In the genomic region with DNA sequence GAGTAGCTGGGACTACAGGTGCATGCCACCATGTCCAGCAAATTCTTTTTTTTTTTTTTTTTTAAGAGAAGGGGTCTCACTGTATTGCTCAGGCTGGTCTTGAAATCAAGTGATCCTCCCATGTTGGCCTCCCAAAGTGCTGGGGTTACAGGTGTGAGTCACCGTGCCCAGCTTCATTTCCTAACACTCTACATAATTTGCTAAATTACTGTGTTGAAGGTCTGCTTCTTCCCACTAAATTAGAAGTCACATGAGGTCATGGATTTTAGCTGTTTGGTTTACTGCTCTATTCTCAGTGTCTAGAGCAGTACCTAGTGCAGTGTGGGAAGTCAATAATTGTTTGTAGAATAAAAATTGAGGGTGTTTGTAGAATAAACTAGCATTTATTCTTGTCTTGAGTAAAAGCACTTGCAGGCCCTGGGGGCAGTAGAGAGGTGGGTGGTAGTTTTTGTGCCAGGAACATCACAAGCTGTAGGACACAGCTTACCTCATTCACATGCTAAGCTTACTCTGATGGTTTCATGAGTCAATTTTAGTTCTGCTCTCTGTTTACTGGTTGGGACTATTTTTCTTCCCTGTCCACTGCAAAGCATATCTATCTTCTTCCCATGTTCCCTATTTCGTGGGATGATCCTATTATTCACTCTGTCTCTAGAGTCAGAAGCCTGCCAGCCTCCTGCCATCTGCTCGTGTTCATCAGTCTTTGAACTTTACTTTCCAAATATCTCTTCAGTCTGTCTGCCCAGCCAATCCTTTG, we compare ENCODE assay signal across 21 cellular contexts. TPM values are rescaled to one million over a fixed set of nuclear protein-coding genes. Genes with fewer than 3 reads are reported as not detected.
DNase-seq lines count a peak whose midpoint lies in the region; ATAC-seq and TF ChIP-seq lines count a peak whose summit lies in the region.
"Had no signal": no experiment of that assay in that cellular context is flagged by ENCODE, and none has a peak within 500 bp of the region (broad histone marks: within the 10 kb centered on the region; RNA-seq: fewer than 3 reads in every experiment).

No MANE protein-coding gene starts in this region.

- POLR2A ChIA-PET in A673 (lab: Charles Lee; ENCODE audit: low non-redundant PET) = no interaction called here

- H3K9me3 Mint-ChIP-seq in activated naive CD4-positive, alpha-beta T cell treated with anti-CD3 and anti-CD28 coated beads, Interleukin-2, amount 50 U/mL, for 72 hours = peaks cover 0 to 18% of the 10 kb centered on the region in 2 donors
- no peaks in the 10 kb centered on the region for H3K9me3 Mint-ChIP-seq in activated naive CD4-positive, alpha-beta T cell treated with anti-CD3 and anti-CD28 coated beads, Interleukin-2, amount 10 ng/mL, durations not matched to agents 7 days and 5 days
- peaks cover 7 to 8% of the 10 kb centered on the region in 2 donors for H3K9me3 Mint-ChIP-seq in stimulated activated naive CD8-positive, alpha-beta T cell treated with anti-CD3 and anti-CD28 coated beads, Interleukin-15, amount 100 ng/mL, for 72 hours
- H3K9me3 Mint-ChIP-seq: CD8-positive, alpha-beta T cell had no signal

- peak; percentile 51 to 68 for ATAC-seq in activated naive CD4-positive, alpha-beta T cell treated with anti-CD3 and anti-CD28 coated beads, Interleukin-2, amount 50 U/mL, for 72 hours
- ATAC-seq in RWPE2 (ENCODE audit: low read depth) = no peak
- peak; percentile 53 for ATAC-seq in stimulated activated naive CD8-positive, alpha-beta T cell treated with anti-CD3 and anti-CD28 coated beads, Interleukin-15, amount 100 ng/mL, for 72 hours
- ATAC-seq: CD8-positive, alpha-beta T cell; left lobe of liver had no signal

- no peak for TF ChIP-seq CTCF in RWPE2 (IDR thresholded peaks at IDR 0.05; ENCODE audit: poor library complexity, severe bottlenecking)
- TF ChIP-seq CTCF in fibroblast of mammary gland (conservative IDR thresholded peaks at IDR 0.05; ENCODE audit: control insufficient read depth, insufficient read depth, low read depth, low read length) = no peak
- TF ChIP-seq CTCF in A673 (conservative IDR thresholded peaks at IDR 0.05; ENCODE audit: low read depth, low read length) = no peak

- H3K27ac ChIP-seq in RWPE2 (ENCODE audit: poor library complexity, severe bottlenecking) (peak overlapping the region; percentile 86), A673 (ENCODE audit: low read depth, low read length, poor library complexity, severe bottlenecking) (no peak overlapping the region)
- H3K27ac ChIP-seq: adrenal gland, HL-60, neural progenitor cell, thoracic aorta had no signal

- peaks cover 21% of the 10 kb centered on the region for H3K4me1 Mint-ChIP-seq in activated naive CD4-positive, alpha-beta T cell treated with anti-CD3 and anti-CD28 coated beads, Interleukin-2, amount 10 ng/mL, durations not matched to agents 7 days and 5 days
- peaks cover 45% of the 10 kb centered on the region for H3K4me1 Mint-ChIP-seq in stimulated activated naive CD8-positive, alpha-beta T cell treated with anti-CD3 and anti-CD28 coated beads, Interleukin-15, amount 100 ng/mL, for 72 hours

- peaks cover 26% of the 10 kb centered on the region for H3K27me3 Mint-ChIP-seq in activated naive CD4-positive, alpha-beta T cell treated with anti-CD3 and anti-CD28 coated beads, Interleukin-2, amount 10 ng/mL, durations not matched to agents 7 days and 5 days
- peaks cover 28% of the 10 kb centered on the region for H3K27me3 Mint-ChIP-seq in stimulated activated naive CD8-positive, alpha-beta T cell treated with anti-CD3 and anti-CD28 coated beads, Interleukin-15, amount 100 ng/mL, for 72 hours

- CTCF ChIA-PET in activated naive CD4-positive, alpha-beta T cell treated with anti-CD3 and anti-CD28 coated beads, Interleukin-2, amount 10 ng/mL, durations not matched to agents 7 days and 5 days (lab: Charles Lee) = interaction anchor here (0.7 to 9.3 kb wide), 5 partner anchors 13 to 341 kb away, joined by 3 to 128 read pairs (median 4); no protein-coding TSS in a partner anchor
- CTCF ChIA-PET in A673 (lab: Charles Lee) = interaction anchor here (0.9 kb wide), 1 partner anchor 270 kb away, joined by 4 read pairs; no protein-coding TSS in a partner anchor

- H3K4me3 Mint-ChIP-seq in activated naive CD4-positive, alpha-beta T cell treated with anti-CD3 and anti-CD28 coated beads, Interleukin-2, amount 10 ng/mL, durations not matched to agents 7 days and 5 days = no peak overlapping the region
- H3K4me3 Mint-ChIP-seq in stimulated activated naive CD8-positive, alpha-beta T cell treated with anti-CD3 and anti-CD28 coated beads, Interleukin-15, amount 100 ng/mL, for 72 hours = no peak overlapping the region
- H3K4me3 Mint-ChIP-seq: CD8-positive, alpha-beta T cell; neural progenitor cell had no signal

- peaks cover 29% of the 10 kb centered on the region for H3K4me1 ChIP-seq in RWPE2 (ENCODE audit: insufficient read depth, poor library complexity, severe bottlenecking)
- peaks cover 12% of the 10 kb centered on the region for H3K4me1 ChIP-seq in A673 (ENCODE audit: insufficient read depth, low read length, poor library complexity, severe bottlenecking)
- H3K4me1 ChIP-seq: adrenal gland, neural progenitor cell had no signal

- H3K27ac Mint-ChIP-seq in activated naive CD4-positive, alpha-beta T cell treated with anti-CD3 and anti-CD28 coated beads, Interleukin-2, amount 50 U/mL, for 72 hours = peak overlapping the region in 1 of 2 donors; percentile 40
- H3K27ac Mint-ChIP-seq in activated naive CD4-positive, alpha-beta T cell treated with anti-CD3 and anti-CD28 coated beads, Interleukin-2, amount 10 ng/mL, durations not matched to agents 7 days and 5 days = no peak overlapping the region
- peak overlapping the region in 1 of 2 donors; percentile 83 for H3K27ac Mint-ChIP-seq in stimulated activated naive CD8-positive, alpha-beta T cell treated with anti-CD3 and anti-CD28 coated beads, Interleukin-15, amount 100 ng/mL, for 72 hours
- H3K27ac Mint-ChIP-seq: CD8-positive, alpha-beta T cell; neural progenitor cell had no signal

- intact Hi-C loops in A673 (cut with micrococcal nuclease; ENCODE audit: unreplicated experiment) = no loop called here

- H3K36me3 ChIP-seq in RWPE2 (ENCODE audit: low read depth) (no peaks in the 10 kb centered on the region), A673 (ENCODE audit: insufficient read depth, low read length, poor library complexity, severe bottlenecking) (no peaks in the 10 kb centered on the region)
- H3K36me3 ChIP-seq: adrenal gland, neural progenitor cell, thoracic aorta had no signal

- H3K27me3 ChIP-seq in RWPE2 (ENCODE audit: insufficient read depth, poor library complexity, severe bottlenecking) = no peaks in the 10 kb centered on the region
- no peaks in the 10 kb centered on the region for H3K27me3 ChIP-seq in A673 (replicated peaks; ENCODE audit: insufficient read depth, low read depth, low read length, poor library complexity)
- H3K27me3 ChIP-seq: neural progenitor cell had no signal

- DNase-seq in activated naive CD4-positive, alpha-beta T cell treated with anti-CD3 and anti-CD28 coated beads, Interleukin-2, amount 50 U/mL, for 72 hours (ENCODE audit: low spot score in 2 of 2) = no peak
- no peak for DNase-seq in activated naive CD4-positive, alpha-beta T cell treated with anti-CD3 and anti-CD28 coated beads, Interleukin-2, amount 10 ng/mL, durations not matched to agents 7 days and 5 days
- no peak for DNase-seq in RWPE2 (ENCODE audit: low spot score)
- DNase-seq in fibroblast of mammary gland (ENCODE audit: low read depth) = peak; percentile 55
- DNase-seq in stimulated activated naive CD8-positive, alpha-beta T cell treated with anti-CD3 and anti-CD28 coated beads, Interleukin-15, amount 100 ng/mL, for 72 hours = no peak
- no peak for DNase-seq in NK-92 treated with Interleukin-12 subunit alpha and Interleukin-12 subunit beta, amount 100 ng/mL, for 24 hours (lab: John Stamatoyannopoulos, UW)
- no peak for DNase-seq in medulla oblongata (ENCODE audit: extremely low spot score)
- DNase-seq in A673 (ENCODE audit: low spot score) = no peak
- DNase-seq: activated CD4-positive, alpha-beta T cell treated with anti-CD3 and anti-CD28 coated beads, Interleukin-2, amount 50 U/mL, for 48 hours; adrenal gland; caudate nucleus; CD8-positive, alpha-beta T cell; DMS79 treated with DMSO at 0.1 percent for 48 hours; NCI-H1930; NCI-H446 treated with DMSO at 0.1 percent for 48 hours; retina had no signal

- peaks cover 0 to 21% of the 10 kb centered on the region in 2 donors for H3K36me3 Mint-ChIP-seq in activated naive CD4-positive, alpha-beta T cell treated with anti-CD3 and anti-CD28 coated beads, Interleukin-2, amount 50 U/mL, for 72 hours
- H3K36me3 Mint-ChIP-seq in activated naive CD4-positive, alpha-beta T cell treated with anti-CD3 and anti-CD28 coated beads, Interleukin-2, amount 10 ng/mL, durations not matched to agents 7 days and 5 days = no peaks in the 10 kb centered on the region
- H3K36me3 Mint-ChIP-seq: CD8-positive, alpha-beta T cell; neural progenitor cell had no signal

- H3K9me3 ChIP-seq in RWPE2 (ENCODE audit: severe bottlenecking) (no peaks in the 10 kb centered on the region), A673 (ENCODE audit: low read depth, low read length, poor library complexity, severe bottlenecking) (no peaks in the 10 kb centered on the region)
- H3K9me3 ChIP-seq: adrenal gland, thoracic aorta had no signal

- BruUV-seq in A673 (replicated peaks; lab: Mats Ljungman, UMichigan) = no TSS peak

- H3K4me3 ChIP-seq in RWPE2 (ENCODE audit: severe bottlenecking) = no peak overlapping the region
- H3K4me3 ChIP-seq in fibroblast of mammary gland (ENCODE audit: control insufficient read depth, low read depth, low read length) = no peak overlapping the region
- no peak overlapping the region for H3K4me3 ChIP-seq in A673 (ENCODE audit: low read depth, low read length, poor library complexity, severe bottlenecking)
- H3K4me3 ChIP-seq: adrenal gland, neural progenitor cell, thoracic aorta had no signal

RNA-seq across cellular contexts. Expression of a gene that starts 7.0 kb away (rescaled TPM):
- total RNA-seq in activated naive CD4-positive, alpha-beta T cell treated with anti-CD3 and anti-CD28 coated beads, Interleukin-2, amount 50 U/mL, for 72 hours = not detected
- total RNA-seq in A673 (2021) = not detected in 2 replicates
- total RNA-seq: adrenal gland; CD8-positive, alpha-beta T cell; left lobe of liver; mononuclear cell; thoracic aorta had no signal

RNA-seq across cellular contexts. Expression of a gene that starts 17.4 kb away (rescaled TPM):
- not detected for total RNA-seq in activated naive CD4-positive, alpha-beta T cell treated with anti-CD3 and anti-CD28 coated beads, Interleukin-2, amount 50 U/mL, for 72 hours
- not detected in 2 replicates for total RNA-seq in A673 (2021)
- total RNA-seq: adrenal gland; CD8-positive, alpha-beta T cell; left lobe of liver; mononuclear cell; thoracic aorta had no signal
